In genomic region chr1:1309525-1310385, GRCh38 we compare ENCODE assay signal across 7 cellular contexts. TPM values are rescaled to one million over a fixed set of nuclear protein-coding genes. Genes with fewer than 3 reads are reported as not detected.
DNase-seq lines count a peak whose midpoint lies in the region; ATAC-seq and TF ChIP-seq lines count a peak whose summit lies in the region.

No MANE protein-coding gene starts in this region.

- H3K27ac ChIP-seq in VCaP (peak overlapping the region; percentile 96), foreskin keratinocyte (peak overlapping the region; percentile 30), skeletal muscle tissue (ENCODE audit: low read depth, low read length) (peak overlapping the region; percentile 84)

- peak overlapping the region; percentile 79 for H3K4me3 ChIP-seq in HFF-Myc (replicated peaks; ENCODE audit: low read depth, low read length)
- H3K4me3 ChIP-seq in skeletal muscle tissue (ENCODE audit: low read length in 3 of 3): peak overlapping the region in 2 of 3 donors; percentile 77 to 78

- H3K4me1 ChIP-seq in foreskin keratinocyte (peaks cover 14% of the 10 kb centered on the region), skeletal muscle tissue (ENCODE audit: control insufficient read depth in 3 of 3, insufficient read depth in 3 of 3, low read length in 3 of 3) (peaks cover 43 to 50% (median 49%) of the 10 kb centered on the region in 3 donors)

- TF ChIP-seq CTCF in HFF-Myc (IDR thresholded peaks at IDR 0.05; ENCODE audit: low read depth, low read length, missing control alignments): peak; percentile 12
- TF ChIP-seq CTCF in VCaP (conservative IDR thresholded peaks at IDR 0.05): no peak
- peak; percentile 19 for TF ChIP-seq CTCF in foreskin keratinocyte (conservative IDR thresholded peaks at IDR 0.05)

- ATAC-seq in foreskin keratinocyte (no peak), HG03460 (IDR thresholded peaks at IDR 0.05; ENCODE audit: unreplicated experiment) (no peak), GM19328 (IDR thresholded peaks at IDR 0.05; ENCODE audit: unreplicated experiment) (no peak)

- H3K27me3 ChIP-seq in foreskin keratinocyte (no peaks in the 10 kb centered on the region), skeletal muscle tissue (ENCODE audit: control insufficient read depth in 3 of 3, insufficient read depth in 3 of 3, low read length in 3 of 3) (no peaks in the 10 kb centered on the region)

- peak overlapping the region; percentile 51 to 86 (median 85) for H3K9ac ChIP-seq in skeletal muscle tissue (ENCODE audit: low read depth in 1 of 3, low read length in 3 of 3)

- peaks cover 33 to 40% (median 36%) of the 10 kb centered on the region in 3 donors for H3K36me3 ChIP-seq in skeletal muscle tissue (ENCODE audit: control insufficient read depth in 3 of 3, insufficient read depth in 3 of 3, low read length in 3 of 3)

- no peak for DNase-seq in HFF-Myc (ENCODE audit: extremely low read depth, low read depth)
- no peak for DNase-seq in foreskin keratinocyte
- no peak for DNase-seq in AG08396 (ENCODE audit: low spot score)

- H3K9me3 ChIP-seq in skeletal muscle tissue (ENCODE audit: control insufficient read depth in 3 of 3, low read length in 3 of 3): no peaks in the 10 kb centered on the region

RNA-seq across cellular contexts. Expression of gene PUSL1, which starts 1.4 kb away (rescaled TPM):
- total RNA-seq in foreskin keratinocyte: 39.7 and 40.1 TPM in 2 replicates
- polyA plus RNA-seq in foreskin keratinocyte: 48.3 and 54.5 TPM in 2 replicates
- total RNA-seq in skeletal muscle tissue: 4.7 TPM

RNA-seq across cellular contexts. Expression of gene ACAP3, which starts 2.0 kb away (rescaled TPM):
- total RNA-seq in foreskin keratinocyte: 26.7 and 33.0 TPM in 2 replicates
- polyA plus RNA-seq in foreskin keratinocyte: 18.9 and 24.0 TPM in 2 replicates
- total RNA-seq in skeletal muscle tissue: 23.5 TPM

RNA-seq across cellular contexts. Expression of gene INTS11, which starts 14.7 kb away (rescaled TPM):
- 84.0 and 85.9 TPM in 2 replicates for total RNA-seq in foreskin keratinocyte
- polyA plus RNA-seq in foreskin keratinocyte: 87.5 and 91.9 TPM in 2 replicates
- total RNA-seq in skeletal muscle tissue: 27.1 TPM

RNA-seq across cellular contexts. Expression of gene CPTP, which starts 14.8 kb away (rescaled TPM):
- 26.6 and 28.3 TPM in 2 replicates for total RNA-seq in foreskin keratinocyte
- 33.7 and 35.8 TPM in 2 replicates for polyA plus RNA-seq in foreskin keratinocyte
- total RNA-seq in skeletal muscle tissue: 8.4 TPM

RNA-seq across cellular contexts. Expression of gene TAS1R3, which starts 21.3 kb away (rescaled TPM):
- total RNA-seq in foreskin keratinocyte (0.04 and 0.10 TPM in 2 replicates), skeletal muscle tissue (1.6 TPM)
- polyA plus RNA-seq in foreskin keratinocyte: 0.03 TPM in 2 replicates

Comparison
In these comparisons a context has a peak if more than half of its experiments do, and no peak if none do; other contexts are left out.
1. H3K27ac ChIP-seq: peak in every context shown above with its lines; median percentile 96 in VCaP; 84 in skeletal muscle tissue; 30 in foreskin keratinocyte.